Comparison of ENCODE assay signal across 12 cellular contexts in genomic region chr17:40027614-40028012, GRCh38. TPM values are rescaled to one million over a fixed set of nuclear protein-coding genes. Genes with fewer than 3 reads are reported as not detected.
"Had no signal": no experiment of that assay in that cellular context is flagged by ENCODE, and none has a peak within 500 bp of the region (broad histone marks: within the 10 kb centered on the region; RNA-seq: fewer than 3 reads in every experiment).

No MANE protein-coding gene starts in this region.

- H3K9me3 ChIP-seq: adrenal gland, colonic mucosa, heart right ventricle, left lung, ovary, suprapubic skin had no signal

- H3K4me1 Mint-ChIP-seq: activated B cell treated with CpG ODN at 0.5 μM for 24 hours had no signal

- H3K27ac ChIP-seq: adrenal gland, colonic mucosa, left lung, suprapubic skin had no signal

- H3K4me2 ChIP-seq: smooth muscle cell had no signal

- H3K4me3 Mint-ChIP-seq: activated B cell treated with CpG ODN at 0.5 μM for 24 hours; activated CD4-positive, alpha-beta T cell treated with anti-CD3 and anti-CD28 coated beads, Interleukin-2, amount 10 ng/mL, durations not matched to agents 24 days and 14 days; activated naive CD4-positive, alpha-beta T cell treated with anti-CD3 and anti-CD28 coated beads for 36 hours; nephron progenitor cell had no signal

- H3K4me3 ChIP-seq: adrenal gland, colonic mucosa, heart right ventricle, left lung, ovary, smooth muscle cell, suprapubic skin had no signal

- H3K27ac Mint-ChIP-seq: activated B cell treated with CpG ODN at 0.5 μM for 24 hours; activated CD4-positive, alpha-beta T cell treated with anti-CD3 and anti-CD28 coated beads, Interleukin-2, amount 10 ng/mL, durations not matched to agents 24 days and 14 days; activated naive CD4-positive, alpha-beta T cell treated with anti-CD3 and anti-CD28 coated beads for 36 hours had no signal

- H3K9me3 Mint-ChIP-seq: activated B cell treated with CpG ODN at 0.5 μM for 24 hours; activated CD4-positive, alpha-beta T cell treated with anti-CD3 and anti-CD28 coated beads, Interleukin-2, amount 10 ng/mL, durations not matched to agents 24 days and 14 days; activated naive CD4-positive, alpha-beta T cell treated with anti-CD3 and anti-CD28 coated beads for 36 hours; nephron progenitor cell had no signal

- H3K36me3 ChIP-seq: colonic mucosa, ovary had no signal

- H3K27me3 ChIP-seq: adrenal gland, colonic mucosa, heart right ventricle, left lung, ovary, suprapubic skin had no signal

- H3K27me3 Mint-ChIP-seq: activated B cell treated with CpG ODN at 0.5 μM for 24 hours; activated CD4-positive, alpha-beta T cell treated with anti-CD3 and anti-CD28 coated beads, Interleukin-2, amount 10 ng/mL, durations not matched to agents 24 days and 14 days had no signal

RNA-seq across cellular contexts. Expression of gene CSF3, which starts 12.4 kb away (rescaled TPM):
- total RNA-seq: activated B cell treated with CpG ODN at 0.5 μM for 24 hours; activated CD4-positive, alpha-beta T cell treated with anti-CD3 and anti-CD28 coated beads, Interleukin-2, amount 10 ng/mL, durations not matched to agents 24 days and 14 days; activated naive CD4-positive, alpha-beta T cell treated with anti-CD3 and anti-CD28 coated beads for 36 hours; smooth muscle cell; T-helper 1 cell treated with Interleukin-12 subunit alpha and Interleukin-12 subunit beta and Interleukin-4 antibody, amounts not matched to agents 30 ng/mL and 1 ng/mL, for 36 hours had no signal
- polyA plus RNA-seq: smooth muscle cell had no signal
